Comparison of ENCODE assay signal across 1 cellular context in genomic region chr2:113180131-113180946, GRCh38.
TF ChIP-seq lines count a peak whose summit lies in the region.

No MANE protein-coding gene starts in this region.

TF ChIP-seq in HEK293, 187 proteins besides CTCF, POLR2A, EP300 and RAD21:
- TF ChIP-seq ZNF488 (tag by site-specific recombination; IDR thresholded peaks at IDR 0.05) (no peak), ZNF561 (tag by site-specific recombination; IDR thresholded peaks at IDR 0.05; ENCODE audit: borderline replicate concordance) (no peak), ZNF248 (tag by site-specific recombination; IDR thresholded peaks at IDR 0.05) (no peak), ZNF311 (tag by site-specific recombination; IDR thresholded peaks at IDR 0.05; ENCODE audit: borderline replicate concordance) (no peak), ZNF837 (tag by site-specific recombination; IDR thresholded peaks at IDR 0.05) (no peak), GLIS1 (tag by site-specific recombination; IDR thresholded peaks at IDR 0.05) (0 out of 2 replicates have a peak, but pooled peaks have one; percentile 15), ZNF37A (tag by site-specific recombination; IDR thresholded peaks at IDR 0.05) (no peak)
